Comparison of ENCODE assay signal across 16 cellular contexts in the genomic region with DNA sequence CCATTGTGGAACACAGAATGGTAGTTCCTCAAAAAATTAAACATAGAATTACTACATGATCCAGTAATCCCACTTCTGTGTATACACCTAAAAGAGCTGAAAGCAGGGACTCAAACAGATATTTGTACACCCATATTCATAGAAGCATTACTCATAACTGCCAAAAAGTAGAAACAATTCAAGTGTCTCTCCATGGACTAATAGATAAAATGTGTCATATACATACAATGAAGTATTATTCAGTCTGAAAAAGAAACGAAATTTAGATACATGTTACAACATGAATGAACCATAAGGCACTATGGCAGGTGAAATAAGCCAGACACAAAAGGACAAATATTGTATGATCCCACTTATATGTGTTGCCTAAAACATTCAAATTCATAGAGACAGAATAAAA.
A peak's percentile ranks its signal among the peaks of the same experiment; 100 is the strongest.
DNase-seq lines count a peak whose midpoint lies in the region; ATAC-seq, FAIRE-seq and TF ChIP-seq lines count a peak whose summit lies in the region.
"Had no signal": no experiment of that assay in that cellular context is flagged by ENCODE, and none has a peak within 500 bp of the region (broad histone marks: within the 10 kb centered on the region; RNA-seq: fewer than 3 reads in every experiment).

No MANE protein-coding gene starts in this region.

- H3K4me1 Mint-ChIP-seq in T-helper 17 cell, result peaks cover 7% of the 10 kb centered on the region

- peaks cover 4% of the 10 kb centered on the region for H3K36me3 Mint-ChIP-seq in T-helper 17 cell (ENCODE audit: low read depth)

- no peak overlapping the region for H3K27ac ChIP-seq in keratinocyte (ENCODE audit: control insufficient read depth, insufficient read depth, low read length)
- H3K27ac ChIP-seq: GM23248 had no signal

- dilution Hi-C loops in keratinocyte (cut with MboI; ENCODE audit: extremely low pct_ligation_motif_present, low sequenced_read_pairs), result no loop called here

- TF ChIP-seq CTCF in bronchial epithelial cell (IDR thresholded peaks at IDR 0.05; ENCODE audit: insufficient read depth, low read length, severe bottlenecking) (no peak), keratinocyte (optimal IDR thresholded peaks at IDR 0.05 in 1 of 3, IDR thresholded peaks at IDR 0.05 in 1 of 3, conservative IDR thresholded peaks at IDR 0.05 in 1 of 3; ENCODE audit: extremely low read depth in 1 of 3, insufficient read depth in 2 of 3, low read length in 3 of 3) (no peak)

- H3K4me1 ChIP-seq in keratinocyte (ENCODE audit: control insufficient read depth, extremely low read depth, insufficient read depth, low read length), result peaks cover 8% of the 10 kb centered on the region

- no peaks in the 10 kb centered on the region for H3K27me3 Mint-ChIP-seq in T-helper 17 cell
- H3K27me3 Mint-ChIP-seq: B cell; CD4-positive, alpha-beta memory T cell; IgD-negative memory B cell had no signal

- peaks cover 14% of the 10 kb centered on the region for H3K79me2 ChIP-seq in keratinocyte (ENCODE audit: control insufficient read depth, insufficient read depth, low read length)

- H3K9me1 ChIP-seq in keratinocyte (ENCODE audit: control insufficient read depth, extremely low read depth, insufficient read depth, low read length), result no peaks in the 10 kb centered on the region

- DNase-seq in T-helper 17 cell (no peak), bronchial epithelial cell (ENCODE audit: low read depth) (peak; percentile 75), keratinocyte (ENCODE audit: low read depth, low spot score) (peak; percentile 19), UCSD-AML1 (lab: John Stamatoyannopoulos, UW; ENCODE audit: unreplicated experiment) (no peak), MG63 (no peak)
- DNase-seq: C1 segment of cervical spinal cord; CD4-positive, alpha-beta memory T cell; COR-L47; GM23248 had no signal

- no peaks in the 10 kb centered on the region for H4K20me1 ChIP-seq in keratinocyte (ENCODE audit: control insufficient read depth, extremely low read depth, insufficient read depth, low read length)

- no peak overlapping the region for H3K4me2 ChIP-seq in keratinocyte (ENCODE audit: control insufficient read depth, extremely low read depth, insufficient read depth, low read depth, low read length)

- H3K4me3 Mint-ChIP-seq in T-helper 17 cell, result no peak overlapping the region
- H3K4me3 Mint-ChIP-seq: B cell; CD4-positive, alpha-beta memory T cell; IgD-negative memory B cell had no signal

- H3K27ac Mint-ChIP-seq in T-helper 17 cell, result peak overlapping the region; percentile 54
- H3K27ac Mint-ChIP-seq: B cell had no signal

- H3K27me3 ChIP-seq in bronchial epithelial cell (ENCODE audit: control insufficient read depth, insufficient read depth, low read length), result no peaks in the 10 kb centered on the region
- H3K27me3 ChIP-seq in keratinocyte (ENCODE audit: control insufficient read depth, extremely low read depth, insufficient read depth, low read length), result no peaks in the 10 kb centered on the region
- no peaks in the 10 kb centered on the region for H3K27me3 ChIP-seq in MG63

- FAIRE-seq in bronchial epithelial cell (lab: Jason Lieb, UNC) (no peak), keratinocyte (lab: Jason Lieb, UNC) (peak; percentile 67)
- FAIRE-seq: GM18507, H54 had no signal

- H3K4me3 ChIP-seq in bronchial epithelial cell (ENCODE audit: low read depth, low read length), result no peak overlapping the region
- no peak overlapping the region for H3K4me3 ChIP-seq in keratinocyte (ENCODE audit: control insufficient read depth in 2 of 3, extremely low read depth in 1 of 3, insufficient read depth in 2 of 3, low read depth in 1 of 3, low read length in 3 of 3)
- no peak overlapping the region for H3K4me3 ChIP-seq in MG63
- H3K4me3 ChIP-seq: GM23248 had no signal

- no peaks in the 10 kb centered on the region for H3K36me3 ChIP-seq in bronchial epithelial cell (ENCODE audit: control insufficient read depth, insufficient read depth, low read length)
- H3K36me3 ChIP-seq in keratinocyte (ENCODE audit: control insufficient read depth in 2 of 2, extremely low read depth in 1 of 2, insufficient read depth in 2 of 2, low read length in 2 of 2), result peaks cover 0 to 1% of the 10 kb centered on the region in 2 experiments
- no peaks in the 10 kb centered on the region for H3K36me3 ChIP-seq in MG63

- no peak overlapping the region for H2AFZ ChIP-seq in keratinocyte (ENCODE audit: control insufficient read depth, low read length)
- H2AFZ ChIP-seq: GM23248 had no signal

- peak; percentile 79 for ATAC-seq in HG02610 (IDR thresholded peaks at IDR 0.05; ENCODE audit: unreplicated experiment)
- no peak for ATAC-seq in T-helper 17 cell
- ATAC-seq in GM18907 (IDR thresholded peaks at IDR 0.05; ENCODE audit: unreplicated experiment), result no peak
- ATAC-seq: HCT116 had no signal

- H3K9ac ChIP-seq in keratinocyte (ENCODE audit: control insufficient read depth, extremely low read depth, insufficient read depth, low read length), result no peak overlapping the region
- H3K9ac ChIP-seq: GM23248 had no signal

- no peaks in the 10 kb centered on the region for H3K9me3 ChIP-seq in T-helper 17 cell (ENCODE audit: control insufficient read depth, low read length, poor library complexity, severe bottlenecking)
- no peaks in the 10 kb centered on the region for H3K9me3 ChIP-seq in keratinocyte (ENCODE audit: control insufficient read depth, low read depth, low read length)
- H3K9me3 ChIP-seq in MG63, result no peaks in the 10 kb centered on the region

Comparison
In these comparisons a context has a peak if more than half of its experiments do, and no peak if none do; other contexts are left out.
1. DNase-seq: peak in bronchial epithelial cell (single experiment) and keratinocyte (single experiment); none in T-helper 17 cell (0 of 3), UCSD-AML1 (single experiment) and MG63 (single experiment).